1 cellular context compared by ENCODE assay signal in genomic region chr16:57373117-57373947, GRCh38.
TF ChIP-seq lines count a peak whose summit lies in the region.

No MANE protein-coding gene starts in this region.

TF ChIP-seq in WTC11, 78 proteins besides CTCF, POLR2A, EP300 and RAD21:
- TF ChIP-seq AR (CRISPR knock-in tag; IDR thresholded peaks at IDR 0.05) (no peak), USF1 (CRISPR knock-in tag; IDR thresholded peaks at IDR 0.05) (no peak)
